Comparison of ENCODE assay signal across 9 cellular contexts in genomic region chr15:73956276-73957086, GRCh38. TPM values are rescaled to one million over a fixed set of nuclear protein-coding genes. Genes with fewer than 3 reads are reported as not detected.
A peak's percentile ranks its signal among the peaks of the same experiment; 100 is the strongest.
DNase-seq lines count a peak whose midpoint lies in the region; ATAC-seq, FAIRE-seq and TF ChIP-seq lines count a peak whose summit lies in the region.
"Had no signal": no experiment of that assay in that cellular context is flagged by ENCODE, and none has a peak within 500 bp of the region (broad histone marks: within the 10 kb centered on the region; RNA-seq: fewer than 3 reads in every experiment).

No MANE protein-coding gene starts in this region.

- H3K4me2 ChIP-seq in fibroblast of lung (ENCODE audit: extremely low read depth, insufficient read depth, low read length) = peak overlapping the region; percentile 73

- DNase-seq in GF-D8 (lab: John Stamatoyannopoulos, UW) (peak; percentile 30), RCC 7860 (ENCODE audit: low spot score) (peak; percentile 96), fibroblast of lung (ENCODE audit: low read depth in 2 of 2) (peak; percentile 84 to 98), posterior vena cava (ENCODE audit: low spot score) (peak; percentile 85), NCI-H2171 (lab: John Stamatoyannopoulos, UW) (no peak)
- DNase-seq: NCI-H524 had no signal

- peak overlapping the region; percentile 70 for H3K27ac ChIP-seq in fibroblast of lung (ENCODE audit: insufficient read depth, low read length)

- H3K36me3 ChIP-seq in fibroblast of lung (ENCODE audit: control insufficient read depth, insufficient read depth, low read length) = peaks cover 16% of the 10 kb centered on the region

- intact Hi-C loops in posterior vena cava (cut with DNase I) = loop anchor here in 1 of 2 donors (10.0 kb wide), 1 partner anchor 82 kb away; the partner anchor contains the start of gene TBC1D21

- H3K9ac ChIP-seq in fibroblast of lung (ENCODE audit: insufficient read depth, low read length) = no peak overlapping the region

- no peaks in the 10 kb centered on the region for H3K79me2 ChIP-seq in fibroblast of lung (ENCODE audit: control insufficient read depth, insufficient read depth, low read length)

- no peaks in the 10 kb centered on the region for H3K9me3 ChIP-seq in fibroblast of lung (ENCODE audit: control insufficient read depth, insufficient read depth, low read depth, low read length)

- no peak overlapping the region for H2AFZ ChIP-seq in fibroblast of lung (ENCODE audit: low read length)

- no peaks in the 10 kb centered on the region for H3K27me3 ChIP-seq in fibroblast of lung (ENCODE audit: control insufficient read depth, insufficient read depth, low read length)

- FAIRE-seq in RCC 7860 (lab: Jason Lieb, UNC) = peak; percentile 94

- H3K4me3 ChIP-seq in fibroblast of lung (replicated peaks in 1 of 4; ENCODE audit: control extremely low read depth in 1 of 4, insufficient read depth in 1 of 4, low read depth in 3 of 4, low read length in 4 of 4) = no peak overlapping the region

- no peak for TF ChIP-seq CTCF in fibroblast of lung (conservative IDR thresholded peaks at IDR 0.05 in 1 of 2, IDR thresholded peaks at IDR 0.05 in 1 of 2; ENCODE audit: low read depth in 1 of 2, low read length in 2 of 2)

- H4K20me1 ChIP-seq in fibroblast of lung (ENCODE audit: control insufficient read depth, extremely low read depth, insufficient read depth, low read length) = no peaks in the 10 kb centered on the region

- H3K4me1 ChIP-seq in fibroblast of lung (ENCODE audit: control insufficient read depth, extremely low read depth, insufficient read depth, low read length) = peaks cover 29% of the 10 kb centered on the region

- ATAC-seq in HG03280 (IDR thresholded peaks at IDR 0.05; ENCODE audit: unreplicated experiment) (no peak), GM19328 (IDR thresholded peaks at IDR 0.05; ENCODE audit: unreplicated experiment) (no peak), GM21526 (IDR thresholded peaks at IDR 0.05; ENCODE audit: low FRiP score, unreplicated experiment) (no peak)

RNA-seq across cellular contexts. Expression of gene LOXL1, which starts 30.2 kb away (rescaled TPM):
- 65.6 and 91.4 TPM in 2 replicates for total RNA-seq in fibroblast of lung
- 163 and 188 TPM in 2 replicates for polyA plus RNA-seq in fibroblast of lung
- polyA plus RNA-seq in fibroblast of lung (2012) = 252 and 290 TPM in 2 replicates
- polyA minus RNA-seq in fibroblast of lung (ENCODE audit: low replicate concordance) = 596 and 875 TPM in 2 replicates
- total RNA-seq in posterior vena cava = 100 to 1,000 TPM in 1 of 2 donors, 10 to 100 TPM in 1; 94.6 to 110 TPM

RNA-seq across cellular contexts. Expression of gene STOML1, which starts 35.6 kb away (rescaled TPM):
- total RNA-seq in fibroblast of lung = 9.2 and 24.8 TPM in 2 replicates
- polyA plus RNA-seq in fibroblast of lung = 8.7 and 9.8 TPM in 2 replicates
- polyA plus RNA-seq in fibroblast of lung (2012) = 17.9 and 21.1 TPM in 2 replicates
- polyA minus RNA-seq in fibroblast of lung (ENCODE audit: low replicate concordance) = 23.9 and 42.9 TPM in 2 replicates
- total RNA-seq in posterior vena cava = 10 to 100 TPM; 17.3 to 20.1 TPM

RNA-seq across cellular contexts. Expression of gene PML, which starts 38.0 kb away (rescaled TPM):
- total RNA-seq in fibroblast of lung (16.4 and 34.0 TPM in 2 replicates), posterior vena cava (10 to 100 TPM; 49.2 to 50.7 TPM)
- polyA plus RNA-seq in fibroblast of lung = 11.1 and 15.5 TPM in 2 replicates
- 54.7 and 63.1 TPM in 2 replicates for polyA plus RNA-seq in fibroblast of lung (2012)
- polyA minus RNA-seq in fibroblast of lung (ENCODE audit: low replicate concordance) = 101 and 102 TPM in 2 replicates
